ENCODE assay signal across 8 cellular contexts in the genomic region with DNA sequence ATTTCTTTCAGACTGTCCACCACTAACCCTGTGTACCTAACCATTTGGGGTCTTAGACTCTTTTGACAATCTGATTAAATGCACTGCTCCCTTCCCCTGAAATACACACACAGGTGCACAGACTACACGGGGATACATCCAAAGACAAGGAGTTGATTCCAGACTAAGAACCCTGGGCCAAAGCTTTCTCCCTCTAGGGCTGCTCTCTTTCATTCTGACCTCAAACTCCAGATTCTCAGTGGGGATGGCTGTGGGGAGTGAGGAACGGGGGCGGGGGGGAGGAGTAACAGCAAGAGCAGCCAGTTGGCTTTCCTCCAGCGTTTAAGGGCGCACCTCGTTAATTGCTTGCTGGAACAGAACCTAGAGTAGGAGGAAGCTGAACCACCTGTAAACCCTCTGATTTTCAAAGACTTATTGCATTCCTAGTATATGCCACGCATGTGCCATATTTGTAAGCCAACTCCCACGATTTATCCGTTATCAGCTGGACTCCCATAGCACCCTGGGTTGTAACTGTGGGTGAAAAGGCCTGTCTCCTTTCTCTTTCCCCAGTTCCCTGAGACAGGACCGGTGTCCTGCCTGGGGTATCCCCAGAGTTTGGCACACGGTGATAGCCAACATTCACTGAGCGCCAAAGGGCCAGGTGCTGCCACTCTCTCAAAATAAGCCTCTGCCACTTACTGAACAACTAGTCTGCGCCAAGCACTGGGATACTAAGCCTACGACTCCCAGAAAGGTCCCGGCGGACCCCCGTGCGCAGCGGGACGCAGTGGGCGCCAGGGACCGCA. TPM values are rescaled to one million over a fixed set of nuclear protein-coding genes. Genes with fewer than 3 reads are reported as not detected.
DNase-seq lines count a peak whose midpoint lies in the region; ATAC-seq and TF ChIP-seq lines count a peak whose summit lies in the region.

No MANE protein-coding gene starts in this region.

- H3K4me3 ChIP-seq in AG04450 (ENCODE audit: low read depth, low read length) (peak overlapping the region; percentile 78), HEK293 (ENCODE audit: low read depth, low read length) (peak overlapping the region; percentile 97), Peyer's patch (peak overlapping the region; percentile 71 to 83 (median 78)), breast epithelium (peak overlapping the region; percentile 83 to 96 (median 84))

- POLR2A ChIA-PET in AG04450 (lab: Yijun Ruan, JAX), result interaction anchor here (0.7 to 1.9 kb wide), 2 partner anchors 12 to 103 kb away, joined by 3 to 7 read pairs; no protein-coding TSS in a partner anchor
- POLR2A ChIA-PET in HEK293 (lab: Yijun Ruan, JAX), result interaction anchor here (0.7 to 2.0 kb wide), 3 partner anchors 62 to 214 kb away, joined by 3 to 5 read pairs (median 4); a partner anchor contains a TSS

- peak overlapping the region; percentile 94 for H3K4me3 Mint-ChIP-seq in stimulated activated effector memory CD8-positive, alpha-beta T cell treated with anti-CD3 and anti-CD28 coated beads, Interleukin-12 subunit alpha, Interleukin-12 subunit beta, amount 100 ng/mL, for 72 hours

- H3K36me3 ChIP-seq in HEK293 (ENCODE audit: control insufficient read depth in 2 of 2, insufficient read depth in 1 of 2, low read length in 2 of 2) (peaks cover 0 to 56% of the 10 kb centered on the region in 2 experiments; a peak in 2 of 3 replicates), Peyer's patch (peaks cover 0 to 28% (median 0%) of the 10 kb centered on the region in 3 donors), breast epithelium (no peaks in the 10 kb centered on the region)

- peak overlapping the region; percentile 98 for H3K27ac Mint-ChIP-seq in stimulated activated effector memory CD8-positive, alpha-beta T cell treated with anti-CD3 and anti-CD28 coated beads, Interleukin-12 subunit alpha, Interleukin-12 subunit beta, amount 100 ng/mL, for 72 hours

- TF ChIP-seq POLR2A in Peyer's patch (IDR thresholded peaks at IDR 0.05) (no peak), breast epithelium (IDR thresholded peaks at IDR 0.05) (no peak)

- H3K27ac ChIP-seq in AG04450 (ENCODE audit: low read depth, low read length), result peak overlapping the region; percentile 94
- peak overlapping the region; percentile 42; the same call in 1 of the 2 replicates for H3K27ac ChIP-seq in HEK293 (ENCODE audit: extremely low read depth, low read depth, low read length)
- peak overlapping the region; percentile 85 to 98 (median 92) for H3K27ac ChIP-seq in Peyer's patch
- peak overlapping the region; percentile 98 to 100 for H3K27ac ChIP-seq in breast epithelium

- peaks cover 48% of the 10 kb centered on the region for H3K36me3 Mint-ChIP-seq in stimulated activated effector memory CD8-positive, alpha-beta T cell treated with anti-CD3 and anti-CD28 coated beads, Interleukin-12 subunit alpha, Interleukin-12 subunit beta, amount 100 ng/mL, for 72 hours

- H3K9me3 ChIP-seq in AG04450 (ENCODE audit: control insufficient read depth, insufficient read depth, low read length) (no peaks in the 10 kb centered on the region; the same call in 1 of the 2 replicates), HEK293 (ENCODE audit: control insufficient read depth, insufficient read depth, low read depth, low read length) (no peaks in the 10 kb centered on the region), Peyer's patch (no peaks in the 10 kb centered on the region), breast epithelium (no peaks in the 10 kb centered on the region)

- CTCF ChIA-PET in AG04450 (lab: Charles Lee), result interaction anchor here (3.6 kb wide), 1 partner anchor 18 kb away, joined by 32 read pairs; no protein-coding TSS in a partner anchor
- CTCF ChIA-PET in HEK293 (lab: Yijun Ruan, JAX), result interaction anchor here (0.6 to 0.8 kb wide), 3 partner anchors 17 to 172 kb away, joined by 3 to 4 read pairs (median 3); no protein-coding TSS in a partner anchor

- no peak for ATAC-seq in stimulated activated effector memory CD8-positive, alpha-beta T cell treated with anti-CD3 and anti-CD28 coated beads, Interleukin-12 subunit alpha, Interleukin-12 subunit beta, amount 100 ng/mL, for 72 hours
- ATAC-seq in HG03432 (IDR thresholded peaks at IDR 0.05; ENCODE audit: unreplicated experiment), result no peak

- peaks cover 65% of the 10 kb centered on the region for H3K4me1 Mint-ChIP-seq in stimulated activated effector memory CD8-positive, alpha-beta T cell treated with anti-CD3 and anti-CD28 coated beads, Interleukin-12 subunit alpha, Interleukin-12 subunit beta, amount 100 ng/mL, for 72 hours

- no peak for TF ChIP-seq CTCF in AG04450 (IDR thresholded peaks at IDR 0.05; ENCODE audit: low read depth, low read length)
- TF ChIP-seq CTCF in HEK293 (tag by site-specific recombination; IDR thresholded peaks at IDR 0.05), result no peak
- TF ChIP-seq CTCF in Peyer's patch (IDR thresholded peaks at IDR 0.05), result no peak
- peak in 1 of 3 donors; percentile 6 for TF ChIP-seq CTCF in breast epithelium (IDR thresholded peaks at IDR 0.05)

- no peaks in the 10 kb centered on the region for H3K27me3 ChIP-seq in AG04450 (ENCODE audit: control insufficient read depth, insufficient read depth, low read length)
- H3K27me3 ChIP-seq in Peyer's patch, result no peaks in the 10 kb centered on the region
- H3K27me3 ChIP-seq in breast epithelium, result no peaks in the 10 kb centered on the region

- intact Hi-C loops in breast epithelium (cut with DNase I; ENCODE audit: low total_unique reads), result no loop called here

- H3K9me3 Mint-ChIP-seq in stimulated activated effector memory CD8-positive, alpha-beta T cell treated with anti-CD3 and anti-CD28 coated beads, Interleukin-12 subunit alpha, Interleukin-12 subunit beta, amount 100 ng/mL, for 72 hours, result no peaks in the 10 kb centered on the region

- DNase-seq in AG04450 (ENCODE audit: low read depth, low spot score), result no peak
- peak in 2 of 3 donors; percentile 60 to 77 for DNase-seq in Peyer's patch
- peak in 1 of 2 donors; percentile 59 for DNase-seq in breast epithelium (ENCODE audit: low spot score in 2 of 2)
- peak; percentile 64 for DNase-seq in kidney tubule cell (ENCODE audit: low spot score)
- DNase-seq in stimulated activated effector memory CD8-positive, alpha-beta T cell treated with anti-CD3 and anti-CD28 coated beads, Interleukin-12 subunit alpha, Interleukin-12 subunit beta, amount 100 ng/mL, for 72 hours (ENCODE audit: low spot score in 2 of 2), result no peak
- no peak for DNase-seq in NCI-H524 treated with DMSO at 0.1 percent for 48 hours (lab: John Stamatoyannopoulos, UW)

- peaks cover 4% of the 10 kb centered on the region for H3K4me1 ChIP-seq in HEK293 (ENCODE audit: control insufficient read depth, insufficient read depth, low read length)
- H3K4me1 ChIP-seq in Peyer's patch, result peaks cover 3 to 45% (median 25%) of the 10 kb centered on the region in 4 donors
- peaks cover 13% of the 10 kb centered on the region in 2 donors for H3K4me1 ChIP-seq in breast epithelium

TF ChIP-seq in HEK293, 187 proteins besides CTCF, POLR2A, EP300 and RAD21 (continues in another document):
- TF ChIP-seq GLIS1 (tag by site-specific recombination; IDR thresholded peaks at IDR 0.05) (0 out of 2 replicates have a peak, but pooled peaks have one; percentile 5), EGR2 (tag by site-specific recombination; IDR thresholded peaks at IDR 0.05; ENCODE audit: low read depth) (peak; percentile 88), ZNF768 (tag by site-specific recombination; IDR thresholded peaks at IDR 0.05) (no peak), ZNF112 (tag by site-specific recombination; IDR thresholded peaks at IDR 0.05) (no peak)
- TF ChIP-seq, protein P1, sequence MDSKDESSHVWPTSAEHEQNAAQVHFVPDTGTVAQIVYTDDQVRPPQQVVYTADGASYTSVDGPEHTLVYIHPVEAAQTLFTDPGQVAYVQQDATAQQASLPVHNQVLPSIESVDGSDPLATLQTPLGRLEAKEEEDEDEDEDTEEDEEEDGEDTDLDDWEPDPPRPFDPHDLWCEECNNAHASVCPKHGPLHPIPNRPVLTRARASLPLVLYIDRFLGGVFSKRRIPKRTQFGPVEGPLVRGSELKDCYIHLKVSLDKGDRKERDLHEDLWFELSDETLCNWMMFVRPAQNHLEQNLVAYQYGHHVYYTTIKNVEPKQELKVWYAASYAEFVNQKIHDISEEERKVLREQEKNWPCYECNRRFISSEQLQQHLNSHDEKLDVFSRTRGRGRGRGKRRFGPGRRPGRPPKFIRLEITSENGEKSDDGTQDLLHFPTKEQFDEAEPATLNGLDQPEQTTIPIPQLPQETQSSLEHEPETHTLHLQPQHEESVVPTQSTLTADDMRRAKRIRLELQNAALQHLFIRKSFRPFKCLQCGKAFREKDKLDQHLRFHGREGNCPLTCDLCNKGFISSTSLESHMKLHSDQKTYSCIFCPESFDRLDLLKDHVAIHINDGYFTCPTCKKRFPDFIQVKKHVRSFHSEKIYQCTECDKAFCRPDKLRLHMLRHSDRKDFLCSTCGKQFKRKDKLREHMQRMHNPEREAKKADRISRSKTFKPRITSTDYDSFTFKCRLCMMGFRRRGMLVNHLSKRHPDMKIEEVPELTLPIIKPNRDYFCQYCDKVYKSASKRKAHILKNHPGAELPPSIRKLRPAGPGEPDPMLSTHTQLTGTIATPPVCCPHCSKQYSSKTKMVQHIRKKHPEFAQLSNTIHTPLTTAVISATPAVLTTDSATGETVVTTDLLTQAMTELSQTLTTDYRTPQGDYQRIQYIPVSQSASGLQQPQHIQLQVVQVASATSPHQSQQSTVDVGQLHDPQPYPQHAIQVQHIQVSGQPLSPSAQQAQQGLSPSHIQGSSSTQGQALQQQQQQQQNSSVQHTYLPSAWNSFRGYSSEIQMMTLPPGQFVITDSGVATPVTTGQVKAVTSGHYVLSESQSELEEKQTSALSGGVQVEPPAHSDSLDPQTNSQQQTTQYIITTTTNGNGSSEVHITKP (tag by site-specific recombination; IDR thresholded peaks at IDR 0.05), result peak; percentile 36; the same call in 1 of the 2 replicates

RNA-seq across cellular contexts. Expression of a gene that starts 0.9 kb away (rescaled TPM):
- 7.7 and 8.8 TPM in 2 replicates for polyA plus RNA-seq in AG04450 (2011; rRNA removed)
- 20.8 and 25.8 TPM in 2 replicates for polyA minus RNA-seq in AG04450 (2011; rRNA and poly(A)+ RNA removed)
- total RNA-seq in Peyer's patch (100 to 1,000 TPM in 1 of 4 donors, 10 to 100 TPM in 3; 82.0 to 130 (median 87.3) TPM), breast epithelium (10 to 100 TPM; 24.6 to 42.0 (median 30.0) TPM)

RNA-seq across cellular contexts. Expression of a gene that starts 1.1 kb away (rescaled TPM):
- 9.0 and 10.7 TPM in 2 replicates for polyA plus RNA-seq in AG04450 (2011; rRNA removed)
- polyA minus RNA-seq in AG04450 (2011; rRNA and poly(A)+ RNA removed), result 11.8 and 12.0 TPM in 2 replicates
- total RNA-seq in Peyer's patch, result 10 to 100 TPM; 28.4 to 63.7 (median 30.2) TPM
- total RNA-seq in breast epithelium, result 10 to 100 TPM; 14.6 to 21.1 (median 16.7) TPM

RNA-seq across cellular contexts. Expression of a gene that starts 42.7 kb away (rescaled TPM):
- not detected in 2 replicates for polyA plus RNA-seq in AG04450 (2011; rRNA removed)
- not detected in 2 replicates for polyA minus RNA-seq in AG04450 (2011; rRNA and poly(A)+ RNA removed)
- total RNA-seq in Peyer's patch (not detected), breast epithelium (under 1 TPM in 1 of 3 donors, not detected in 2; 0.66 TPM)

RNA-seq across cellular contexts. Expression of a gene that starts 42.9 kb away (rescaled TPM):
- polyA plus RNA-seq in AG04450 (2011; rRNA removed), result 0.11 and 0.32 TPM in 2 replicates
- not detected in 2 replicates for polyA minus RNA-seq in AG04450 (2011; rRNA and poly(A)+ RNA removed)
- total RNA-seq in Peyer's patch (not detected), breast epithelium (1 to 10 TPM in 1 of 3 donors, not detected in 2; 1.3 TPM)

RNA-seq across cellular contexts. Expression of a gene that starts 53.9 kb away (rescaled TPM):
- not detected in 2 replicates for polyA plus RNA-seq in AG04450 (2011; rRNA removed)
- polyA minus RNA-seq in AG04450 (2011; rRNA and poly(A)+ RNA removed), result not detected in 2 replicates
- total RNA-seq in Peyer's patch (not detected), breast epithelium (not detected)

Comparison
In these comparisons a context has a peak if more than half of its experiments do, and no peak if none do; other contexts are left out.
1. DNase-seq: peak in Peyer's patch (2 of 3) and kidney tubule cell (single experiment); none in AG04450 (single experiment), stimulated activated effector memory CD8-positive, alpha-beta T cell treated with anti-CD3 and anti-CD28 coated beads, Interleukin-12 subunit alpha, Interleukin-12 subunit beta, amount 100 ng/mL, for 72 hours (0 of 2) and NCI-H524 treated with DMSO at 0.1 percent for 48 hours (single experiment).
2. H3K27ac ChIP-seq: peak in every context shown above with its lines; median percentile 99 in breast epithelium; 94 in AG04450; 92 in Peyer's patch; 42 in HEK293.
3. Peak in every context shown above with its lines, with median percentiles within 50 percentile points of each other: H3K4me3 ChIP-seq.